In genomic region chr2:190996338-190996946, GRCh38 we compare ENCODE assay signal across 1 cellular context.
TF ChIP-seq lines count a peak whose summit lies in the region.

No MANE protein-coding gene starts in this region.

TF ChIP-seq in GM12878, 131 proteins besides CTCF, POLR2A, EP300 and RAD21 (continued from another document):
- no peak for TF ChIP-seq PBX3 (IDR thresholded peaks at IDR 0.05; ENCODE audit: insufficient replicate concordance, low read depth, low read length)
- no peak for TF ChIP-seq SRF (IDR thresholded peaks at IDR 0.05; ENCODE audit: low read depth in 2 of 2, low read length in 2 of 2)
- TF ChIP-seq SUPT20H (IDR thresholded peaks at IDR 0.05; ENCODE audit: borderline replicate concordance, control insufficient read depth, low read depth, low read length) = no peak
- no peak for TF ChIP-seq SMAD1 (IDR thresholded peaks at IDR 0.05; ENCODE audit: low read depth, partially characterized antibody)
- no peak for TF ChIP-seq ZBTB40 (IDR thresholded peaks at IDR 0.05; ENCODE audit: borderline replicate concordance)
- no peak for TF ChIP-seq ZZZ3 (IDR thresholded peaks at IDR 0.05; ENCODE audit: control insufficient read depth, insufficient read length, low read depth)
- TF ChIP-seq SIX5 (IDR thresholded peaks at IDR 0.05; ENCODE audit: low read depth, low read length, severe bottlenecking) = no peak
- no peak for TF ChIP-seq MEF2B (IDR thresholded peaks at IDR 0.05; ENCODE audit: partially characterized antibody, poor library complexity, severe bottlenecking)
- 0 out of 2 replicates have a peak, but pooled peaks have one; percentile 2 for TF ChIP-seq CREB1 (IDR thresholded peaks at IDR 0.05; ENCODE audit: low read depth)
- TF ChIP-seq ZNF622 (IDR thresholded peaks at IDR 0.05) = no peak
- TF ChIP-seq POLR2AphosphoS2 (IDR thresholded peaks at IDR 0.05; ENCODE audit: low read depth, low read length) = peak; percentile 41; the same call in 1 of the 2 replicates
- no peak for TF ChIP-seq BACH1 (IDR thresholded peaks at IDR 0.05; ENCODE audit: borderline replicate concordance)
- no peak for TF ChIP-seq DPF2 (IDR thresholded peaks at IDR 0.05)
- no peak for TF ChIP-seq STAT3 (IDR thresholded peaks at IDR 0.05; ENCODE audit: low read depth, low read length)
- no peak for TF ChIP-seq MEF2A (IDR thresholded peaks at IDR 0.05; ENCODE audit: insufficient read depth, low read depth, low read length)
- TF ChIP-seq RBBP5 (conservative IDR thresholded peaks at IDR 0.05) = no peak
- no peak for TF ChIP-seq E4F1 (IDR thresholded peaks at IDR 0.05; ENCODE audit: borderline replicate concordance, partially characterized antibody)
- no peak for TF ChIP-seq BMI1 (IDR thresholded peaks at IDR 0.05; ENCODE audit: borderline replicate concordance)
- TF ChIP-seq RUNX3 (IDR thresholded peaks at IDR 0.05; ENCODE audit: low read length) = peak; percentile 26; the same call in 1 of the 2 replicates
- TF ChIP-seq ZBTB33 (IDR thresholded peaks at IDR 0.05) = no peak
- TF ChIP-seq RELB (IDR thresholded peaks at IDR 0.05; ENCODE audit: low read depth) = no peak
- TF ChIP-seq TBL1XR1 (IDR thresholded peaks at IDR 0.05; ENCODE audit: low read depth, low read length) = no peak
- peak; percentile 49 for TF ChIP-seq POLR2AphosphoS5 (IDR thresholded peaks at IDR 0.05; ENCODE audit: low read length)
- TF ChIP-seq PAX5 (IDR thresholded peaks at IDR 0.05; ENCODE audit: borderline replicate concordance, low read depth, low read length) = no peak
